Comparison of ENCODE assay signal across 1 cellular context in the genomic region with DNA sequence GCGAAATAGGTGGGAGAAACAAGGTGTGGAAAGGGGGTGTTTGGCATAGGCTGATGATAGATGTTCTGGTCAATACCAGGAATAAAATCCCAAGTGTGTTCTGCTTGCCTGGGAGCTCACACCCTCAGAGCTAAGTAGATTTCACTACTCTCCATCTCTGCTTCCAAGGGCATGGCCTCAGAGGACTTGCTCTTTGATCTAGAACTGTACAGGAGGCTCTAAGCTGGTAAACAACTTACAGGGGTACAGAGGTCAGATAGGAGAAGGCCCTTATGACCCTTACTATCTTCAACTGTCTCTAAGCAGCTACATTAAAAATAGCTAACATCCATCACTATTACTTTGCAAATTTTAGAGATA.
A peak's percentile ranks its signal among the peaks of the same experiment; 100 is the strongest.
TF ChIP-seq lines count a peak whose summit lies in the region.

No MANE protein-coding gene starts in this region.

TF ChIP-seq in HepG2, 621 proteins besides CTCF, POLR2A, EP300 and RAD21 (continued from another document):
- TF ChIP-seq ESRRA (CRISPR knock-in tag; IDR thresholded peaks at IDR 0.05; ENCODE audit: low read depth) (peak; percentile 56; the same call in 1 of the 2 replicates), ZFP36L2 (CRISPR knock-in tag; IDR thresholded peaks at IDR 0.05) (no peak)
